Comparison of ENCODE assay signal across 9 cellular contexts in genomic region chr5:171595801-171596231, GRCh38.
DNase-seq lines count a peak whose midpoint lies in the region; ATAC-seq and TF ChIP-seq lines count a peak whose summit lies in the region.
"Had no signal": no experiment of that assay in that cellular context is flagged by ENCODE, and none has a peak within 500 bp of the region (broad histone marks: within the 10 kb centered on the region; RNA-seq: fewer than 3 reads in every experiment).

No MANE protein-coding gene starts in this region.

- no peak for TF ChIP-seq EP300 in upper lobe of left lung (IDR thresholded peaks at IDR 0.05)

- H3K9me3 ChIP-seq in heart left ventricle (no peaks in the 10 kb centered on the region), upper lobe of left lung (no peaks in the 10 kb centered on the region)
- H3K9me3 ChIP-seq: body of pancreas had no signal

- TF ChIP-seq POLR2A in heart left ventricle (IDR thresholded peaks at IDR 0.05) (no peak), upper lobe of left lung (IDR thresholded peaks at IDR 0.05) (no peak)

- peak in 2 of 4 donors; percentile 16 to 64 for ATAC-seq in heart left ventricle
- no peak for ATAC-seq in Right ventricle myocardium superior (ENCODE audit: poor library complexity)
- peak in 1 of 2 donors; percentile 20 for ATAC-seq in upper lobe of left lung (ENCODE audit: low FRiP score in 2 of 2)
- ATAC-seq in GM21423 (IDR thresholded peaks at IDR 0.05; ENCODE audit: unreplicated experiment): no peak

- H3K4me1 ChIP-seq in heart left ventricle (peaks cover 0 to 23% (median 7%) of the 10 kb centered on the region in 12 donors), upper lobe of left lung (peaks cover 7 to 21% (median 10%) of the 10 kb centered on the region in 4 donors)

- H3K36me3 ChIP-seq in heart left ventricle: no peaks in the 10 kb centered on the region
- H3K36me3 ChIP-seq in upper lobe of left lung: no peaks in the 10 kb centered on the region
- H3K36me3 ChIP-seq in H7 (replicated peaks; ENCODE audit: control insufficient read depth, insufficient read depth, low read length): no peaks in the 10 kb centered on the region

- H3K4me3 ChIP-seq in heart left ventricle (no peak overlapping the region), fibroblast of mammary gland (ENCODE audit: control insufficient read depth, low read depth, low read length) (no peak overlapping the region), upper lobe of left lung (no peak overlapping the region), H7 (ENCODE audit: insufficient read depth, low read depth, low read length) (no peak overlapping the region)
- H3K4me3 ChIP-seq: body of pancreas had no signal

- TF ChIP-seq CTCF in heart left ventricle (IDR thresholded peaks at IDR 0.05): no peak
- TF ChIP-seq CTCF in fibroblast of mammary gland (conservative IDR thresholded peaks at IDR 0.05; ENCODE audit: control insufficient read depth, insufficient read depth, low read depth, low read length): no peak
- no peak for TF ChIP-seq CTCF in upper lobe of left lung (IDR thresholded peaks at IDR 0.05)

- peak in 2 of 5 donors; percentile 47 to 70 for DNase-seq in heart left ventricle
- DNase-seq in Right ventricle myocardium superior: no peak
- peak; percentile 65 for DNase-seq in LHCN-M2 (ENCODE audit: low read depth)
- DNase-seq in fibroblast of mammary gland (ENCODE audit: low read depth): peak; percentile 95
- no peak for DNase-seq in upper lobe of left lung
- no peak for DNase-seq in AG08395 (ENCODE audit: low spot score)
- DNase-seq in H7: no peak
- DNase-seq: body of pancreas had no signal

- 61 to 71% (median 64%) methylated on average over 3 of the region's 3 CpGs for WGBS in heart left ventricle, 4 donors
- 54 to 57% methylated on average over 3 of the region's 3 CpGs for WGBS in upper lobe of left lung, 2 donors

- H3K27ac ChIP-seq in heart left ventricle (peak overlapping the region in 9 of 12 donors; percentile 42 to 71 (median 53)), upper lobe of left lung (peak overlapping the region; percentile 21 to 73 (median 64))
- H3K27ac ChIP-seq: body of pancreas had no signal

- intact Hi-C loops in heart left ventricle (cut with DNase I) (no loop called here), Right ventricle myocardium superior (cut with DNase I) (no loop called here)

- H3K27me3 ChIP-seq in heart left ventricle (no peaks in the 10 kb centered on the region), upper lobe of left lung (no peaks in the 10 kb centered on the region), H7 (ENCODE audit: control insufficient read depth, insufficient read depth, low read length) (no peaks in the 10 kb centered on the region)
- H3K27me3 ChIP-seq: body of pancreas had no signal

Comparison
In these comparisons a context has a peak if more than half of its experiments do, and no peak if none do; other contexts are left out.
1. DNase-seq: peak in LHCN-M2 (single experiment) and fibroblast of mammary gland (single experiment); none in Right ventricle myocardium superior (single experiment), upper lobe of left lung (0 of 2), AG08395 (single experiment) and H7 (single experiment).